Comparison of ENCODE assay signal across 21 cellular contexts in genomic region chr16:58615280-58615679, GRCh38. TPM values are rescaled to one million over a fixed set of nuclear protein-coding genes. Genes with fewer than 3 reads are reported as not detected.
A peak's percentile ranks its signal among the peaks of the same experiment; 100 is the strongest.
DNase-seq lines count a peak whose midpoint lies in the region; ATAC-seq and TF ChIP-seq lines count a peak whose summit lies in the region.
"Had no signal": no experiment of that assay in that cellular context is flagged by ENCODE, and none has a peak within 500 bp of the region (broad histone marks: within the 10 kb centered on the region; RNA-seq: fewer than 3 reads in every experiment).

No MANE protein-coding gene starts in this region.

- H3K4me1 ChIP-seq in Caco-2 (no peaks in the 10 kb centered on the region), OCI-LY7 (ENCODE audit: insufficient read depth, low read length, poor library complexity, severe bottlenecking) (no peaks in the 10 kb centered on the region)
- H3K4me1 ChIP-seq: BE2C, neural progenitor cell had no signal

- H3K27ac Mint-ChIP-seq in Caco-2 (ENCODE audit: unreplicated experiment) (peak overlapping the region; percentile 61), endothelial cell (ENCODE audit: unreplicated experiment) (peak overlapping the region; percentile 25)
- H3K27ac Mint-ChIP-seq in activated T-helper 2 cell treated with anti-CD3 and anti-CD28 coated beads, Interferon-gamma antibody, Interleukin-2, Interleukin-4, amounts not matched to agents 10 μg/mL and 5 μg/mL and 100 μg/mL, durations not matched to agents 14 hours and 24 hours and 36 hours: peak overlapping the region; percentile 68
- H3K27ac Mint-ChIP-seq: neural progenitor cell had no signal

- H3K4me2 ChIP-seq in OCI-LY7 (ENCODE audit: low read length): no peak overlapping the region
- H3K4me2 ChIP-seq: neural progenitor cell had no signal

- H3K9me2 ChIP-seq in OCI-LY7 (ENCODE audit: insufficient read depth, low read length): no peaks in the 10 kb centered on the region

- intact Hi-C loops in Caco-2 (cut with micrococcal nuclease; ENCODE audit: unreplicated experiment) (no loop called here), OCI-LY7 (cut with micrococcal nuclease; ENCODE audit: unreplicated experiment) (no loop called here)
- intact Hi-C loops in activated T-helper 2 cell treated with anti-CD3 and anti-CD28 coated beads, Interferon-gamma antibody, Interleukin-2, Interleukin-4, amounts not matched to agents 10 μg/mL and 5 μg/mL and 100 μg/mL, durations not matched to agents 14 hours and 24 hours and 36 hours (cut with micrococcal nuclease): no loop called here

- BruUV-seq in Caco-2 (replicated peaks; lab: Mats Ljungman, UMichigan): TSS peak; percentile 2
- no TSS peak for BruUV-seq in OCI-LY7 (replicated peaks; lab: Mats Ljungman, UMichigan)

- no peaks in the 10 kb centered on the region for H3K27me3 ChIP-seq in Caco-2 (replicated peaks; ENCODE audit: control insufficient read depth, insufficient read depth, low read length)
- H3K27me3 ChIP-seq: BE2C, gastrocnemius medialis, neural progenitor cell, spleen had no signal

- peaks cover 99% of the 10 kb centered on the region for H3K79me2 ChIP-seq in OCI-LY7 (ENCODE audit: insufficient read depth, low read depth, low read length)

- TF ChIP-seq CTCF in Caco-2 (IDR thresholded peaks at IDR 0.05; ENCODE audit: insufficient read depth in 1 of 2, low read depth in 1 of 2, low read length in 1 of 2, severe bottlenecking in 1 of 2, unreplicated experiment in 1 of 2) (no peak), endothelial cell (IDR thresholded peaks at IDR 0.05; ENCODE audit: unreplicated experiment) (no peak), OCI-LY7 (conservative IDR thresholded peaks at IDR 0.05; ENCODE audit: low read length) (no peak)

- H3K9me3 ChIP-seq in Caco-2: no peaks in the 10 kb centered on the region
- H3K9me3 ChIP-seq in OCI-LY7 (ENCODE audit: low read length): no peaks in the 10 kb centered on the region
- H3K9me3 ChIP-seq: BE2C, gastrocnemius medialis, mucosa of descending colon, spleen, thoracic aorta had no signal

- H3K27me3 Mint-ChIP-seq in Caco-2 (ENCODE audit: insufficient read depth, unreplicated experiment): no peaks in the 10 kb centered on the region
- H3K27me3 Mint-ChIP-seq in activated T-helper 2 cell treated with anti-CD3 and anti-CD28 coated beads, Interferon-gamma antibody, Interleukin-2, Interleukin-4, amounts not matched to agents 10 μg/mL and 5 μg/mL and 100 μg/mL, durations not matched to agents 14 hours and 24 hours and 36 hours (ENCODE audit: low read depth): no peaks in the 10 kb centered on the region
- no peaks in the 10 kb centered on the region for H3K27me3 Mint-ChIP-seq in endothelial cell (ENCODE audit: unreplicated experiment)

- H2AFZ ChIP-seq in OCI-LY7 (ENCODE audit: low read length): no peak overlapping the region
- H2AFZ ChIP-seq: neural progenitor cell had no signal

- DNase-seq in AG08395 (ENCODE audit: low spot score) (peak; percentile 7), Caco-2 (no peak), endothelial cell (ENCODE audit: low spot score) (no peak), OCI-LY7 (ENCODE audit: low spot score) (no peak), 8988T (no peak)
- DNase-seq in activated T-helper 2 cell treated with anti-CD3 and anti-CD28 coated beads, Interferon-gamma antibody, Interleukin-2, Interleukin-4, amounts not matched to agents 10 μg/mL and 5 μg/mL and 100 μg/mL, durations not matched to agents 14 hours and 24 hours and 36 hours (ENCODE audit: low spot score): no peak
- DNase-seq: activated CD4-positive, alpha-beta T cell treated with anti-CD3 and anti-CD28 coated beads for 4 hours; BE2C; cortex of kidney; gastrocnemius medialis; GF-D8; mucosa of descending colon; NCI-H1436 treated with DMSO at 0.1 percent for 48 hours; NCI-H2227 treated with DMSO at 0.1 percent for 48 hours; stimulated activated CD8-positive, alpha-beta memory T cell treated with anti-CD3 and anti-CD28 coated beads, Interleukin-4, amount 100 ng/mL, for 48 hours; T-helper 9 cell had no signal

- peaks cover 11% of the 10 kb centered on the region for H3K4me1 Mint-ChIP-seq in Caco-2 (ENCODE audit: low read depth, unreplicated experiment)
- H3K4me1 Mint-ChIP-seq in activated T-helper 2 cell treated with anti-CD3 and anti-CD28 coated beads, Interferon-gamma antibody, Interleukin-2, Interleukin-4, amounts not matched to agents 10 μg/mL and 5 μg/mL and 100 μg/mL, durations not matched to agents 14 hours and 24 hours and 36 hours (ENCODE audit: low read depth): peaks cover 14% of the 10 kb centered on the region
- H3K4me1 Mint-ChIP-seq in endothelial cell (ENCODE audit: unreplicated experiment): peaks cover 4% of the 10 kb centered on the region
- H3K4me1 Mint-ChIP-seq: neural progenitor cell had no signal

- CTCF ChIA-PET in Caco-2 (lab: Charles Lee) (no interaction called here), OCI-LY7 (lab: Charles Lee; ENCODE audit: unreplicated experiment) (no interaction called here)

- H4K20me1 ChIP-seq in OCI-LY7 (ENCODE audit: insufficient read depth, low read length): peaks cover 13% of the 10 kb centered on the region; the same call in 1 of the 2 replicates

- POLR2A ChIA-PET in Caco-2 (lab: Charles Lee): no interaction called here
- POLR2A ChIA-PET in OCI-LY7 (lab: Charles Lee): no interaction called here

- H3K4me3 Mint-ChIP-seq in Caco-2 (ENCODE audit: unreplicated experiment) (no peak overlapping the region), endothelial cell (ENCODE audit: unreplicated experiment) (peak overlapping the region; percentile 17)
- H3K4me3 Mint-ChIP-seq in activated T-helper 2 cell treated with anti-CD3 and anti-CD28 coated beads, Interferon-gamma antibody, Interleukin-2, Interleukin-4, amounts not matched to agents 10 μg/mL and 5 μg/mL and 100 μg/mL, durations not matched to agents 14 hours and 24 hours and 36 hours (ENCODE audit: low read depth): no peak overlapping the region
- H3K4me3 Mint-ChIP-seq: neural progenitor cell had no signal

- ATAC-seq in GM18909 (IDR thresholded peaks at IDR 0.05; ENCODE audit: poor library complexity, unreplicated experiment) (no peak), HG02642 (IDR thresholded peaks at IDR 0.05; ENCODE audit: poor library complexity, unreplicated experiment) (no peak)
- ATAC-seq: gastrocnemius medialis, mucosa of descending colon had no signal

- H3K27ac ChIP-seq in OCI-LY7 (ENCODE audit: low read depth, low read length, poor library complexity, severe bottlenecking): no peak overlapping the region
- H3K27ac ChIP-seq: gastrocnemius medialis, neural progenitor cell, spleen, thoracic aorta had no signal

- H3K36me3 ChIP-seq in Caco-2 (ENCODE audit: control insufficient read depth, insufficient read depth, low read length): peaks cover 13% of the 10 kb centered on the region
- peaks cover 89% of the 10 kb centered on the region for H3K36me3 ChIP-seq in OCI-LY7 (ENCODE audit: insufficient read depth, low read length)

- H3K36me3 Mint-ChIP-seq in Caco-2 (ENCODE audit: insufficient read depth, unreplicated experiment) (peaks cover 89% of the 10 kb centered on the region), endothelial cell (ENCODE audit: low read depth, unreplicated experiment) (peaks cover 16% of the 10 kb centered on the region)
- peaks cover 48% of the 10 kb centered on the region for H3K36me3 Mint-ChIP-seq in activated T-helper 2 cell treated with anti-CD3 and anti-CD28 coated beads, Interferon-gamma antibody, Interleukin-2, Interleukin-4, amounts not matched to agents 10 μg/mL and 5 μg/mL and 100 μg/mL, durations not matched to agents 14 hours and 24 hours and 36 hours (ENCODE audit: low read depth)

- H3K4me3 ChIP-seq in Caco-2 (ENCODE audit: low read depth, low read length): no peak overlapping the region
- H3K4me3 ChIP-seq in OCI-LY7 (ENCODE audit: low read depth, low read length, poor library complexity, severe bottlenecking): no peak overlapping the region
- H3K4me3 ChIP-seq: gastrocnemius medialis, mucosa of descending colon, neural progenitor cell, spleen, thoracic aorta had no signal

- H3K9me3 Mint-ChIP-seq in Caco-2 (ENCODE audit: unreplicated experiment) (no peaks in the 10 kb centered on the region), endothelial cell (ENCODE audit: unreplicated experiment) (no peaks in the 10 kb centered on the region)
- H3K9me3 Mint-ChIP-seq in activated T-helper 2 cell treated with anti-CD3 and anti-CD28 coated beads, Interferon-gamma antibody, Interleukin-2, Interleukin-4, amounts not matched to agents 10 μg/mL and 5 μg/mL and 100 μg/mL, durations not matched to agents 14 hours and 24 hours and 36 hours: no peaks in the 10 kb centered on the region
- H3K9me3 Mint-ChIP-seq: neural progenitor cell had no signal

RNA-seq across cellular contexts. Expression of gene CNOT1, which starts 14.3 kb away (rescaled TPM):
- 413 and 417 TPM in 2 replicates for total RNA-seq in Caco-2 (2022)
- total RNA-seq in activated T-helper 2 cell treated with anti-CD3 and anti-CD28 coated beads, Interferon-gamma antibody, Interleukin-2, Interleukin-4, amounts not matched to agents 10 μg/mL and 5 μg/mL and 100 μg/mL, durations not matched to agents 14 hours and 24 hours and 36 hours: 264 and 266 TPM in 2 replicates
- 152 TPM for total RNA-seq in endothelial cell (ENCODE audit: unreplicated experiment)
- 209 and 230 TPM in 2 replicates for total RNA-seq in OCI-LY7 (2014; rRNA removed; shearing (Covaris generic))
- total RNA-seq in OCI-LY7 (2022): 288 and 325 TPM in 2 replicates
